30 cellular contexts compared by ENCODE assay signal in genomic region chr10:11134411-11134810, GRCh38.
"Had no signal": no experiment of that assay in that cellular context is flagged by ENCODE, and none has a peak within 500 bp of the region (broad histone marks: within the 10 kb centered on the region; RNA-seq: fewer than 3 reads in every experiment).

No MANE protein-coding gene starts in this region.

- H3K4me3 Mint-ChIP-seq: activated B cell treated with CpG ODN at 0.5 μM for 24 hours; activated CD8-positive, alpha-beta memory T cell treated with anti-CD3 and anti-CD28 coated beads, Interleukin-2, amount 10 ng/mL, durations not matched to agents 7 days and 5 days; activated CD8-positive, alpha-beta T cell treated with anti-CD3 and anti-CD28 coated beads, Interleukin-2, amount 10 ng/mL, durations not matched to agents 7 days and 5 days; activated naive CD4-positive, alpha-beta T cell treated with anti-CD3 and anti-CD28 coated beads, Interleukin-2, amount 50 U/mL, for 24 hours; activated naive CD8-positive, alpha-beta T cell treated with anti-CD3 and anti-CD28 coated beads, Interleukin-2, amount 50 U/mL, for 24 hours; dendritic cell treated with granulocyte-macrophage colony-stimulating factor and Interleukin-4, amounts not matched to agents 40 ng/mL and 50 ng/mL, for 4 days; nephron; stimulated activated naive B cell treated with anti-CD40 and anti-IgM and Interleukin-4, amounts not matched to agents 10 μg/mL and 1 μg/mL and 100 μg/mL, for 72 hours; T-helper 17 cell had no signal

- H3K9me3 Mint-ChIP-seq: activated B cell treated with CpG ODN at 0.5 μM for 24 hours; activated naive CD4-positive, alpha-beta T cell treated with anti-CD3 and anti-CD28 coated beads, Interleukin-2, amount 50 U/mL, for 24 hours; activated naive CD8-positive, alpha-beta T cell treated with anti-CD3 and anti-CD28 coated beads, Interleukin-2, amount 50 U/mL, for 24 hours; dendritic cell treated with granulocyte-macrophage colony-stimulating factor and Interleukin-4, amounts not matched to agents 40 ng/mL and 50 ng/mL, for 4 days; stimulated activated naive B cell treated with anti-CD40 and anti-IgM and Interleukin-4, amounts not matched to agents 10 μg/mL and 1 μg/mL and 100 μg/mL, for 72 hours had no signal

- H3K4me1 Mint-ChIP-seq: activated B cell treated with CpG ODN at 0.5 μM for 24 hours; activated CD8-positive, alpha-beta memory T cell treated with anti-CD3 and anti-CD28 coated beads, Interleukin-2, amount 10 ng/mL, durations not matched to agents 7 days and 5 days had no signal

- DNase-seq: activated B cell treated with CpG ODN at 0.5 μM for 24 hours; activated CD4-positive, alpha-beta T cell treated with anti-CD3 and anti-CD28 coated beads, Interleukin-2, amount 50 U/mL, for 1 hour; activated CD8-positive, alpha-beta memory T cell treated with anti-CD3 and anti-CD28 coated beads, Interleukin-2, amount 10 ng/mL, durations not matched to agents 7 days and 5 days; activated CD8-positive, alpha-beta T cell treated with anti-CD3 and anti-CD28 coated beads, Interleukin-2, amount 10 ng/mL, durations not matched to agents 7 days and 5 days; activated naive CD8-positive, alpha-beta T cell treated with anti-CD3 and anti-CD28 coated beads, Interleukin-2, amount 50 U/mL, for 24 hours; activated T-cell treated with anti-CD3 and anti-CD28 coated beads, Interleukin-2, amount 50 U/mL, for 48 hours; amygdala; central memory CD4-positive, alpha-beta T cell; esophagus squamous epithelium; foreskin melanocyte; heart right ventricle; kidney glomerular epithelial cell; mesendoderm; occipital lobe; psoas muscle; stimulated activated CD4-positive, alpha-beta T cell treated with anti-CD3 and anti-CD28 coated beads, Interleukin-15, amount 100 ng/mL, for 24 hours; stimulated activated CD4-positive, alpha-beta T cell treated with anti-CD3 and anti-CD28 coated beads, Interleukin-2, amount 100 ng/mL, for 24 hours; stimulated activated naive B cell treated with anti-CD40 and anti-IgM and Interleukin-4, amounts not matched to agents 10 μg/mL and 1 μg/mL and 100 μg/mL, for 72 hours; T-helper 17 cell; T1000; testis; transverse colon had no signal

- H3K4me1 ChIP-seq: parathyroid adenoma, testis had no signal

- H3K27me3 ChIP-seq: esophagus squamous epithelium, heart right ventricle, testis, transverse colon had no signal

- H3K27me3 Mint-ChIP-seq: activated naive CD4-positive, alpha-beta T cell treated with anti-CD3 and anti-CD28 coated beads, Interleukin-2, amount 50 U/mL, for 24 hours; activated naive CD8-positive, alpha-beta T cell treated with anti-CD3 and anti-CD28 coated beads, Interleukin-2, amount 50 U/mL, for 24 hours; dendritic cell treated with granulocyte-macrophage colony-stimulating factor and Interleukin-4, amounts not matched to agents 40 ng/mL and 50 ng/mL, for 4 days; T-helper 17 cell had no signal

- H3K4me3 ChIP-seq: esophagus squamous epithelium, heart right ventricle, lung, psoas muscle, testis, transverse colon had no signal

- H3K9me3 ChIP-seq: esophagus squamous epithelium, heart right ventricle, psoas muscle, testis, transverse colon had no signal

- H3K27ac Mint-ChIP-seq: activated B cell treated with CpG ODN at 0.5 μM for 24 hours; activated CD8-positive, alpha-beta memory T cell treated with anti-CD3 and anti-CD28 coated beads, Interleukin-2, amount 10 ng/mL, durations not matched to agents 7 days and 5 days; activated CD8-positive, alpha-beta T cell treated with anti-CD3 and anti-CD28 coated beads, Interleukin-2, amount 10 ng/mL, durations not matched to agents 7 days and 5 days; activated naive CD4-positive, alpha-beta T cell treated with anti-CD3 and anti-CD28 coated beads, Interleukin-2, amount 50 U/mL, for 24 hours; activated naive CD8-positive, alpha-beta T cell treated with anti-CD3 and anti-CD28 coated beads, Interleukin-2, amount 50 U/mL, for 24 hours; activated T-helper 2 cell treated with anti-CD3 and anti-CD28 coated beads, Interferon-gamma antibody, Interleukin-2, Interleukin-4, amounts not matched to agents 10 μg/mL and 5 μg/mL and 100 μg/mL, durations not matched to agents 14 hours and 24 hours and 36 hours; dendritic cell treated with granulocyte-macrophage colony-stimulating factor and Interleukin-4, amounts not matched to agents 40 ng/mL and 50 ng/mL, for 4 days; nephron; stimulated activated naive B cell treated with anti-CD40 and anti-IgM and Interleukin-4, amounts not matched to agents 10 μg/mL and 1 μg/mL and 100 μg/mL, for 72 hours; T-helper 17 cell had no signal

- ATAC-seq: activated CD8-positive, alpha-beta memory T cell treated with anti-CD3 and anti-CD28 coated beads, Interleukin-2, amount 10 ng/mL, durations not matched to agents 7 days and 5 days; activated CD8-positive, alpha-beta T cell treated with anti-CD3 and anti-CD28 coated beads, Interleukin-2, amount 10 ng/mL, durations not matched to agents 7 days and 5 days; activated naive CD8-positive, alpha-beta T cell treated with anti-CD3 and anti-CD28 coated beads, Interleukin-2, amount 50 U/mL, for 24 hours; heart right ventricle; left lobe of liver; psoas muscle; stimulated activated naive B cell treated with anti-CD40 and anti-IgM and Interleukin-4, amounts not matched to agents 10 μg/mL and 1 μg/mL and 100 μg/mL, for 72 hours; T-helper 17 cell had no signal

- H3K27ac ChIP-seq: epithelial cell of prostate, esophagus squamous epithelium, heart right ventricle, parathyroid adenoma, psoas muscle, testis, transverse colon had no signal

- H3K36me3 Mint-ChIP-seq: activated naive CD4-positive, alpha-beta T cell treated with anti-CD3 and anti-CD28 coated beads, Interleukin-2, amount 50 U/mL, for 24 hours; stimulated activated naive B cell treated with anti-CD40 and anti-IgM and Interleukin-4, amounts not matched to agents 10 μg/mL and 1 μg/mL and 100 μg/mL, for 72 hours had no signal
